20 cellular contexts compared by ENCODE assay signal in genomic region chr1:201685485-201685884, GRCh38.
"Had no signal": no experiment of that assay in that cellular context is flagged by ENCODE, and none has a peak within 500 bp of the region (broad histone marks: within the 10 kb centered on the region; RNA-seq: fewer than 3 reads in every experiment).

No MANE protein-coding gene starts in this region.

- H3K36me3 ChIP-seq: neutrophil, sigmoid colon, thoracic aorta, upper lobe of right lung had no signal

- H2AFZ ChIP-seq: parathyroid adenoma had no signal

- FAIRE-seq: colon had no signal

- DNase-seq: activated CD4-positive, alpha-beta T cell treated with anti-CD3 and anti-CD28 coated beads, Interleukin-2, amount 10 ng/mL, durations not matched to agents 24 days and 14 days; activated CD4-positive, CD25-positive, alpha-beta regulatory T cell; activated CD8-positive, alpha-beta T cell treated with anti-CD3 and anti-CD28 coated beads for 36 hours; activated naive CD4-positive, alpha-beta T cell treated with anti-CD3 and anti-CD28 coated beads for 36 hours; activated T-cell treated with anti-CD3 and anti-CD28 coated beads, Interleukin-2, amount 50 U/mL, for 1 hour; body of pancreas; central memory CD4-positive, alpha-beta T cell; endodermal cell; foreskin fibroblast; naive thymus-derived CD4-positive, alpha-beta T cell; sigmoid colon; stimulated activated CD4-positive, alpha-beta T cell treated with anti-CD3 and anti-CD28 coated beads, Interleukin-4, amount 100 ng/mL, for 24 hours; T-cell; upper lobe of right lung had no signal

- H3K27me3 ChIP-seq: body of pancreas, neutrophil, sigmoid colon, upper lobe of right lung had no signal

- H3K9me3 ChIP-seq: body of pancreas, neutrophil, sigmoid colon, thoracic aorta, upper lobe of right lung had no signal

- H3K4me3 ChIP-seq: body of pancreas, sigmoid colon, thoracic aorta, upper lobe of right lung had no signal

- H3K9ac ChIP-seq: parathyroid adenoma had no signal

- ATAC-seq: activated CD8-positive, alpha-beta T cell treated with anti-CD3 and anti-CD28 coated beads for 36 hours; body of pancreas; naive thymus-derived CD4-positive, alpha-beta T cell; stimulated activated memory B cell treated with anti-CD40 and anti-IgM and Interleukin-4, amounts not matched to agents 10 μg/mL and 1 μg/mL and 100 μg/mL, for 72 hours; T-cell; upper lobe of right lung had no signal

- H3K27ac ChIP-seq: epithelial cell of prostate, neutrophil, parathyroid adenoma, sigmoid colon, thoracic aorta, upper lobe of right lung had no signal

- H3K79me2 ChIP-seq: parathyroid adenoma had no signal

- H3K4me1 ChIP-seq: sigmoid colon, upper lobe of right lung had no signal
